Comparison of ENCODE assay signal across 9 cellular contexts in the genomic region with DNA sequence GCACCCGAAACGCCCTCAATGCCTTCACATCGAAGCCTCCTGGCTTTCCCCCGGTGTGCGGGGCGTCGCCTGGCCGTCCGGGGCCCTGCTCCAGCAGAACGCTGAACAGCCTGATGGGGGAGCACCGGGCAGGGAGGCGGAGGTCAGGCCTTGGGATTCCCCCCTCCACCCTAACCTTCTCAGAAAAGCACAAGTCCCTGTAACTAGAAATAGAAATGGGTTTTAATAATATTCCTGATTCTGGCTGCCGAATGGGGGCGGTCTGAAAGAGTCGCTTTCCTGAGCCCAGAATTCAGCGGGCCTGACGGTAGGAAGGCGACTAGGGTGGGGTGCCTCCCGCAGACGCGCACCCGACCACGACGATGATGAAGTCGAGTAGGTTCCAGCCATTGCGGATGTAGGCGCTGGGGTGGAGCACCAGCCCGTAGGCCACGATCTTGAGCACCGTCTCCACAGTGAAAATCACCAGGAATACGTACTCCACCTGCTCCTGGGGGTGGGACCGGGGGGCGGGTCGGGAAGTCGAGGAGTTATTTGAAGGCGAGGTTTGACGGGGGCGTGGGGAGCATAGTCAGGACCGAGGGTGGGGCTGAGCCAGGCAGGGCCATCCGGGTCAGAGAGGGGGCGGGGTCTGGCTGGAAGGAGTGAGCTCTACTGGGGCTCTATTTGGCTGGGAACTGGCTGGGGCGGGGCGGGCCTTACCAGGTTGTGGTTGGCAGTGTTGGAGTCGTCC. TPM values are rescaled to one million over a fixed set of nuclear protein-coding genes. Genes with fewer than 3 reads are reported as not detected.
DNase-seq lines count a peak whose midpoint lies in the region; ATAC-seq, FAIRE-seq and TF ChIP-seq lines count a peak whose summit lies in the region.
"Had no signal": no experiment of that assay in that cellular context is flagged by ENCODE, and none has a peak within 500 bp of the region (broad histone marks: within the 10 kb centered on the region; RNA-seq: fewer than 3 reads in every experiment).

No MANE protein-coding gene starts in this region.

- H3K27ac ChIP-seq in CD4-positive, alpha-beta T cell (ENCODE audit: low read depth, low read length), result peak overlapping the region; percentile 13
- H3K27ac ChIP-seq in esophagus (ENCODE audit: low read depth in 2 of 2, low read length in 1 of 2) (peak overlapping the region in 1 of 2 donors; percentile 38), neutrophil (peak overlapping the region; percentile 60), suprapubic skin (no peak overlapping the region)

- H3K9me3 ChIP-seq in CD4-positive, alpha-beta T cell (ENCODE audit: control insufficient read depth, low read length), result no peaks in the 10 kb centered on the region
- H3K9me3 ChIP-seq in esophagus (ENCODE audit: control insufficient read depth in 2 of 2, insufficient read depth in 1 of 2, low read depth in 1 of 2, low read length in 1 of 2) (peaks cover 0 to 4% of the 10 kb centered on the region in 2 donors), neutrophil (no peaks in the 10 kb centered on the region), suprapubic skin (no peaks in the 10 kb centered on the region)

- TF ChIP-seq POLR2A in suprapubic skin (IDR thresholded peaks at IDR 0.05), result no peak

- H3K27ac Mint-ChIP-seq in CD4-positive, alpha-beta T cell, result peak overlapping the region; percentile 87

- no peak for FAIRE-seq in urothelium cell line (lab: Jason Lieb, UNC)
- FAIRE-seq: frontal cortex had no signal

- no peak for TF ChIP-seq EP300 in suprapubic skin (IDR thresholded peaks at IDR 0.05)

- TF ChIP-seq CTCF in CD4-positive, alpha-beta T cell (IDR thresholded peaks at IDR 0.05), result no peak
- TF ChIP-seq CTCF in neutrophil (IDR thresholded peaks at IDR 0.05) (no peak), suprapubic skin (IDR thresholded peaks at IDR 0.05) (no peak)

- intact Hi-C loops in CD4-positive, alpha-beta T cell (cut with DNase I, micrococcal nuclease), result loop anchor here in 1 of 2 experiments (5.0 kb wide), 3 partner anchors 37 to 1393 kb away; partner anchors contain the start of genes PPP1R3F and ZNF81

- H3K27me3 Mint-ChIP-seq in CD4-positive, alpha-beta T cell, result no peaks in the 10 kb centered on the region

- H3K9me3 Mint-ChIP-seq in CD4-positive, alpha-beta T cell, result no peaks in the 10 kb centered on the region

- no peaks in the 10 kb centered on the region for H3K36me3 ChIP-seq in esophagus (ENCODE audit: control insufficient read depth in 2 of 2, insufficient read depth in 2 of 2, low read length in 1 of 2)
- H3K36me3 ChIP-seq in neutrophil, result no peaks in the 10 kb centered on the region
- H3K36me3 ChIP-seq in suprapubic skin, result no peaks in the 10 kb centered on the region

- H3K4me1 ChIP-seq in esophagus (ENCODE audit: control insufficient read depth in 2 of 2, insufficient read depth in 2 of 2, low read length in 1 of 2), result peaks cover 0 to 2% of the 10 kb centered on the region in 2 donors
- H3K4me1 ChIP-seq in neutrophil (ENCODE audit: control insufficient read depth in 1 of 2, insufficient read depth in 1 of 2, low read depth in 1 of 2, low read length in 1 of 2), result peaks cover 9 to 15% of the 10 kb centered on the region in 2 experiments
- peaks cover 8% of the 10 kb centered on the region for H3K4me1 ChIP-seq in suprapubic skin

- H3K36me3 Mint-ChIP-seq in CD4-positive, alpha-beta T cell (ENCODE audit: low read depth), result peaks cover 4% of the 10 kb centered on the region

- peak overlapping the region; percentile 5 to 29 for H3K4me3 ChIP-seq in esophagus (ENCODE audit: low read depth in 1 of 2, low read length in 2 of 2)
- H3K4me3 ChIP-seq in neutrophil (ENCODE audit: low read depth in 1 of 2, low read length in 1 of 2), result peak overlapping the region; percentile 60 to 61
- peak overlapping the region; percentile 43 for H3K4me3 ChIP-seq in suprapubic skin

- WGBS in esophagus, 2 donors, result 3 to 39% methylated on average over 44 of the region's 44 CpGs
- 49% methylated on average over 16 of the region's 44 CpGs for WGBS in suprapubic skin

- no peaks in the 10 kb centered on the region for H3K27me3 ChIP-seq in CD4-positive, alpha-beta T cell (ENCODE audit: control insufficient read depth, insufficient read depth, low read length)
- H3K27me3 ChIP-seq in esophagus (ENCODE audit: control insufficient read depth in 1 of 2, insufficient read depth in 2 of 2, low read length in 2 of 2) (no peaks in the 10 kb centered on the region), neutrophil (no peaks in the 10 kb centered on the region), suprapubic skin (no peaks in the 10 kb centered on the region)

- CTCF ChIA-PET in CD4-positive, alpha-beta T cell (lab: Charles Lee), result no interaction called here

- POLR2A ChIA-PET in CD4-positive, alpha-beta T cell (lab: Charles Lee), result interaction anchor here (0.6 kb wide), 1 partner anchor 9 kb away, joined by 3 read pairs; no protein-coding TSS in a partner anchor

- DNase-seq in CD4-positive, alpha-beta T cell, result peak; percentile 20 to 47 (median 36)
- peak; percentile 84 for DNase-seq in NCI-H146 (lab: John Stamatoyannopoulos, UW)
- peak; percentile 20 to 27 (median 24) for DNase-seq in activated CD8-positive, alpha-beta memory T cell treated with anti-CD3 and anti-CD28 coated beads for 48 hours (ENCODE audit: low read depth in 2 of 3, low spot score in 2 of 3)
- peak in 1 of 2 donors; percentile 81 for DNase-seq in suprapubic skin (ENCODE audit: low spot score in 2 of 2)
- DNase-seq in urothelium cell line (ENCODE audit: low spot score), result no peak

- peak; percentile 64 for ATAC-seq in CD4-positive, alpha-beta T cell (ENCODE audit: poor library complexity)
- ATAC-seq in GM21360 (IDR thresholded peaks at IDR 0.05; ENCODE audit: unreplicated experiment), result peak; percentile 60

- peak overlapping the region; percentile 77 for H3K4me3 Mint-ChIP-seq in CD4-positive, alpha-beta T cell

- H3K4me1 Mint-ChIP-seq in CD4-positive, alpha-beta T cell (ENCODE audit: low read depth), result peaks cover 31% of the 10 kb centered on the region

RNA-seq across cellular contexts. Expression of gene CACNA1F, which starts 2.5 kb away (rescaled TPM):
- total RNA-seq in CD4-positive, alpha-beta T cell, result 1 to 10 TPM; 1.1 to 1.2 TPM
- under 1 TPM; 0.11 to 0.24 TPM for polyA plus RNA-seq in esophagus
- total RNA-seq in suprapubic skin, result under 1 TPM in 3 of 4 donors, not detected in 1; 0.21 to 0.40 (median 0.29) TPM

RNA-seq across cellular contexts. Expression of gene CCDC22, which starts 4.6 kb away (rescaled TPM):
- 10 to 100 TPM; 12.7 to 15.8 TPM for total RNA-seq in CD4-positive, alpha-beta T cell
- 10 to 100 TPM in 1 of 2 donors, 1 to 10 TPM in 1; 6.3 to 11.0 TPM for polyA plus RNA-seq in esophagus
- 10 to 100 TPM; 18.1 to 25.0 (median 18.8) TPM for total RNA-seq in suprapubic skin

RNA-seq across cellular contexts. Expression of gene SYP, which starts 30.7 kb away (rescaled TPM):
- under 1 TPM; 0.17 to 0.69 TPM for total RNA-seq in CD4-positive, alpha-beta T cell
- polyA plus RNA-seq in esophagus, result under 1 TPM; 0.75 to 0.79 TPM
- total RNA-seq in suprapubic skin, result 1 to 10 TPM in 2 of 4 donors, under 1 TPM in 1, not detected in 1; 0.30 to 1.6 (median 1.3) TPM

RNA-seq across cellular contexts. Expression of gene FOXP3, which starts 33.8 kb away (rescaled TPM):
- 1 to 10 TPM; 3.7 TPM for total RNA-seq in CD4-positive, alpha-beta T cell
- under 1 TPM; 0.59 to 0.65 TPM for polyA plus RNA-seq in esophagus
- 1 to 10 TPM in 1 of 4 donors, under 1 TPM in 2, not detected in 1; 0.26 to 1.0 (median 0.62) TPM for total RNA-seq in suprapubic skin
- total RNA-seq: frontal cortex had no signal

RNA-seq across cellular contexts. Expression of gene PPP1R3F, which starts 38.9 kb away (rescaled TPM):
- 1 to 10 TPM; 8.5 to 9.1 TPM for total RNA-seq in CD4-positive, alpha-beta T cell
- polyA plus RNA-seq in esophagus, result 1 to 10 TPM; 3.8 to 4.9 TPM
- 10 to 100 TPM in 1 of 4 donors, 1 to 10 TPM in 3; 4.8 to 13.3 (median 5.7) TPM for total RNA-seq in suprapubic skin
